ENCODE assay signal across 13 cellular contexts in the genomic region with DNA sequence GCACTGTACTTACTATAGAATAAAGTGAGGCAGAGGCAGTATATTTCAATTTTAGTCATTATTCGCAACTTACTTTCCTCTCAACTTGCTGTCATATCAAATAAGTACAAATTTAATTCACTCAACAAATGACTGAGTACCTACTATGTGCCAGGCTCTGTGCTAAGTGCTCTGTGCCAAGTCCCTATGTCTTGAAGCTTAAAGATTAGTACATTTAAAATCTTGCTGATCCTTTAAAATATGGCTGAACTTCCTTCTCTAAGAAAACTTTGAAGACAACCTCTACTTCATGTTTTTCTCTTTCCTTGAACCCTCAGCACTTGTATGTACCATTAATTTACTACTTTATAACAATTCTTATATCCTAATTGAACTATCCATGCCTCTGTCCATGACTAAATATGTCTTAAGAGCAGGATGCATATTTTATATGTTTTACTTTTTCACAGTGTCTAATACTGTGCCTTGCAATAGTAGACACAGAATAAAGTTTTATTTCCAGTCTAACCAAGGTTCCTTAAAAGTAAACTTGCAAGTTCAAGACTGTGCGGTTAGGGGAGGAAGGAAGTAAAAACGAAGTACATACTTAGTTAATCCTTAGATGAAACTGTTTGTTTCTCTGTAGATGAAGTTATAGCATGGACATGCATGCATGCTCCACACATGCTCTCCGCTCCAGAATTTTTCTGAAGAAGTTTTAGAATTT. TPM values are rescaled to one million over a fixed set of nuclear protein-coding genes. Genes with fewer than 3 reads are reported as not detected.
A peak's percentile ranks its signal among the peaks of the same experiment; 100 is the strongest.
DNase-seq lines count a peak whose midpoint lies in the region; ATAC-seq and TF ChIP-seq lines count a peak whose summit lies in the region.
"Had no signal": no experiment of that assay in that cellular context is flagged by ENCODE, and none has a peak within 500 bp of the region (broad histone marks: within the 10 kb centered on the region; RNA-seq: fewer than 3 reads in every experiment).

No MANE protein-coding gene starts in this region.

- no peak for TF ChIP-seq CTCF in upper lobe of left lung (IDR thresholded peaks at IDR 0.05)

- peak overlapping the region; percentile 67 for H3K4me3 Mint-ChIP-seq in activated naive CD8-positive, alpha-beta T cell treated with anti-CD3 and anti-CD28 coated beads, Interleukin-2, amount 10 ng/mL, durations not matched to agents 7 days and 5 days
- H3K4me3 Mint-ChIP-seq in activated naive CD8-positive, alpha-beta T cell treated with anti-CD3 and anti-CD28 coated beads for 36 hours, result no peak overlapping the region
- H3K4me3 Mint-ChIP-seq in dendritic cell treated with granulocyte-macrophage colony-stimulating factor and Interleukin-4, amounts not matched to agents 40 ng/mL and 50 ng/mL, for 4 days, result peak overlapping the region; percentile 71

- no peaks in the 10 kb centered on the region for H3K9me3 ChIP-seq in upper lobe of left lung

- no peak for DNase-seq in activated naive CD8-positive, alpha-beta T cell treated with anti-CD3 and anti-CD28 coated beads, Interleukin-2, amount 10 ng/mL, durations not matched to agents 7 days and 5 days
- no peak for DNase-seq in activated naive CD8-positive, alpha-beta T cell treated with anti-CD3 and anti-CD28 coated beads for 36 hours
- DNase-seq in NOMO-1 treated with dmso at 0.1 percent for 144 hours (lab: John Stamatoyannopoulos, UW; ENCODE audit: unreplicated experiment), result peak; percentile 20
- DNase-seq in upper lobe of left lung, result no peak
- DNase-seq in stimulated activated naive CD4-positive, alpha-beta T cell treated with Interleukin-2 at 50 U/mL for 16 hours (lab: John Stamatoyannopoulos, UW), result no peak
- DNase-seq in NCI-H146 (lab: John Stamatoyannopoulos, UW), result no peak
- no peak for DNase-seq in NCI-H524 treated with DMSO at 0.1 percent for 48 hours (lab: John Stamatoyannopoulos, UW)
- DNase-seq: activated CD4-positive, alpha-beta T cell treated with anti-CD3 and anti-CD28 coated beads for 1 hour; activated effector memory CD4-positive, alpha-beta T cell treated with Interleukin-2 at 50 U/mL for 16 hours; brain microvascular endothelial cell; effector CD4-positive, alpha-beta T cell; NCI-H2171 treated with DMSO at 0.1 percent for 48 hours had no signal

- intact Hi-C loops in dendritic cell treated with granulocyte-macrophage colony-stimulating factor and Interleukin-4, amounts not matched to agents 40 ng/mL and 50 ng/mL, for 4 days (cut with micrococcal nuclease), result loop anchor here (1.0 to 2.0 kb wide), 2 partner anchors 10 to 19 kb away; a partner anchor contains a TSS

- peaks cover 0 to 8% (median 4%) of the 10 kb centered on the region in 4 donors for H3K4me1 ChIP-seq in upper lobe of left lung

- H3K27ac Mint-ChIP-seq in activated naive CD8-positive, alpha-beta T cell treated with anti-CD3 and anti-CD28 coated beads, Interleukin-2, amount 10 ng/mL, durations not matched to agents 7 days and 5 days, result peak overlapping the region; percentile 88
- no peak overlapping the region for H3K27ac Mint-ChIP-seq in activated naive CD8-positive, alpha-beta T cell treated with anti-CD3 and anti-CD28 coated beads for 36 hours
- peak overlapping the region; percentile 95 for H3K27ac Mint-ChIP-seq in dendritic cell treated with granulocyte-macrophage colony-stimulating factor and Interleukin-4, amounts not matched to agents 40 ng/mL and 50 ng/mL, for 4 days

- H3K4me3 ChIP-seq in upper lobe of left lung, result no peak overlapping the region

- H3K27me3 Mint-ChIP-seq in activated naive CD8-positive, alpha-beta T cell treated with anti-CD3 and anti-CD28 coated beads, Interleukin-2, amount 10 ng/mL, durations not matched to agents 7 days and 5 days, result no peaks in the 10 kb centered on the region
- H3K27me3 Mint-ChIP-seq in activated naive CD8-positive, alpha-beta T cell treated with anti-CD3 and anti-CD28 coated beads for 36 hours, result no peaks in the 10 kb centered on the region
- no peaks in the 10 kb centered on the region for H3K27me3 Mint-ChIP-seq in dendritic cell treated with granulocyte-macrophage colony-stimulating factor and Interleukin-4, amounts not matched to agents 40 ng/mL and 50 ng/mL, for 4 days

- POLR2A ChIA-PET in activated naive CD8-positive, alpha-beta T cell treated with anti-CD3 and anti-CD28 coated beads, Interleukin-2, amount 10 ng/mL, durations not matched to agents 7 days and 5 days (lab: Charles Lee), result interaction anchor here (3.8 kb wide), 1 partner anchor 10 kb away, joined by 14 read pairs; a partner anchor contains a TSS

- H3K36me3 ChIP-seq in upper lobe of left lung, result peaks cover 21 to 70% (median 33%) of the 10 kb centered on the region in 4 donors

- no peaks in the 10 kb centered on the region for H3K9me3 Mint-ChIP-seq in activated naive CD8-positive, alpha-beta T cell treated with anti-CD3 and anti-CD28 coated beads, Interleukin-2, amount 10 ng/mL, durations not matched to agents 7 days and 5 days
- H3K9me3 Mint-ChIP-seq in activated naive CD8-positive, alpha-beta T cell treated with anti-CD3 and anti-CD28 coated beads for 36 hours, result no peaks in the 10 kb centered on the region
- H3K9me3 Mint-ChIP-seq in dendritic cell treated with granulocyte-macrophage colony-stimulating factor and Interleukin-4, amounts not matched to agents 40 ng/mL and 50 ng/mL, for 4 days, result no peaks in the 10 kb centered on the region

- peak; percentile 62 for ATAC-seq in activated naive CD8-positive, alpha-beta T cell treated with anti-CD3 and anti-CD28 coated beads, Interleukin-2, amount 10 ng/mL, durations not matched to agents 7 days and 5 days (ENCODE audit: low read depth)
- ATAC-seq in upper lobe of left lung (ENCODE audit: low FRiP score in 2 of 2), result peak in 1 of 2 donors; percentile 58

- H3K4me1 Mint-ChIP-seq in activated naive CD8-positive, alpha-beta T cell treated with anti-CD3 and anti-CD28 coated beads, Interleukin-2, amount 10 ng/mL, durations not matched to agents 7 days and 5 days, result peaks cover 15% of the 10 kb centered on the region
- peaks cover 7% of the 10 kb centered on the region for H3K4me1 Mint-ChIP-seq in activated naive CD8-positive, alpha-beta T cell treated with anti-CD3 and anti-CD28 coated beads for 36 hours
- H3K4me1 Mint-ChIP-seq in dendritic cell treated with granulocyte-macrophage colony-stimulating factor and Interleukin-4, amounts not matched to agents 40 ng/mL and 50 ng/mL, for 4 days (ENCODE audit: low read depth), result peaks cover 34% of the 10 kb centered on the region

- WGBS in upper lobe of left lung, 2 donors, result 76 to 80% methylated on average over 4 of the region's 4 CpGs

- no peak for TF ChIP-seq POLR2A in upper lobe of left lung (IDR thresholded peaks at IDR 0.05)

- TF ChIP-seq EP300 in upper lobe of left lung (IDR thresholded peaks at IDR 0.05), result no peak

- H3K27me3 ChIP-seq in upper lobe of left lung, result no peaks in the 10 kb centered on the region
- H3K27me3 ChIP-seq: brain microvascular endothelial cell had no signal

- peak overlapping the region; percentile 15 to 60 (median 52) for H3K27ac ChIP-seq in upper lobe of left lung
- H3K27ac ChIP-seq: brain microvascular endothelial cell had no signal

- peaks cover 14% of the 10 kb centered on the region for H3K36me3 Mint-ChIP-seq in activated naive CD8-positive, alpha-beta T cell treated with anti-CD3 and anti-CD28 coated beads, Interleukin-2, amount 10 ng/mL, durations not matched to agents 7 days and 5 days
- peaks cover 11% of the 10 kb centered on the region for H3K36me3 Mint-ChIP-seq in activated naive CD8-positive, alpha-beta T cell treated with anti-CD3 and anti-CD28 coated beads for 36 hours
- peaks cover 69% of the 10 kb centered on the region for H3K36me3 Mint-ChIP-seq in dendritic cell treated with granulocyte-macrophage colony-stimulating factor and Interleukin-4, amounts not matched to agents 40 ng/mL and 50 ng/mL, for 4 days (ENCODE audit: low read depth)

RNA-seq across cellular contexts. Expression of a gene that starts 10.0 kb away (rescaled TPM):
- 10 to 100 TPM; 37.7 to 38.5 TPM for total RNA-seq in activated naive CD8-positive, alpha-beta T cell treated with anti-CD3 and anti-CD28 coated beads, Interleukin-2, amount 10 ng/mL, durations not matched to agents 7 days and 5 days
- 10 to 100 TPM; 19.7 to 21.6 TPM for total RNA-seq in activated naive CD8-positive, alpha-beta T cell treated with anti-CD3 and anti-CD28 coated beads for 36 hours
- total RNA-seq in upper lobe of left lung, result 10 to 100 TPM; 23.1 to 34.4 (median 29.9) TPM

RNA-seq across cellular contexts. Expression of a gene that starts 18.4 kb away (rescaled TPM):
- 10 to 100 TPM; 61.2 to 67.6 TPM for total RNA-seq in activated naive CD8-positive, alpha-beta T cell treated with anti-CD3 and anti-CD28 coated beads, Interleukin-2, amount 10 ng/mL, durations not matched to agents 7 days and 5 days
- total RNA-seq in activated naive CD8-positive, alpha-beta T cell treated with anti-CD3 and anti-CD28 coated beads for 36 hours, result 10 to 100 TPM; 83.8 TPM
- 10 to 100 TPM; 11.1 to 29.3 (median 19.1) TPM for total RNA-seq in upper lobe of left lung

RNA-seq across cellular contexts. Expression of a gene that starts 21.6 kb away (rescaled TPM):
- total RNA-seq in activated naive CD8-positive, alpha-beta T cell treated with anti-CD3 and anti-CD28 coated beads, Interleukin-2, amount 10 ng/mL, durations not matched to agents 7 days and 5 days, result 10 to 100 TPM; 76.9 to 80.0 TPM
- total RNA-seq in activated naive CD8-positive, alpha-beta T cell treated with anti-CD3 and anti-CD28 coated beads for 36 hours, result 10 to 100 TPM; 91.2 to 96.0 TPM
- total RNA-seq in upper lobe of left lung, result 100 to 1,000 TPM in 2 of 6 donors, 10 to 100 TPM in 4; 25.1 to 129 (median 68.1) TPM
